Comparison of ENCODE assay signal across 26 cellular contexts in genomic region chr7:38554586-38554985, GRCh38.
"Had no signal": no experiment of that assay in that cellular context is flagged by ENCODE, and none has a peak within 500 bp of the region (broad histone marks: within the 10 kb centered on the region; RNA-seq: fewer than 3 reads in every experiment).

No MANE protein-coding gene starts in this region.

- H3K4me1 ChIP-seq: esophagus squamous epithelium, heart right ventricle, parathyroid adenoma, testis had no signal

- H3K4me3 Mint-ChIP-seq: mesothelial cell of epicardium; naive B cell; natural killer cell treated with Interleukin-12 subunit alpha and Interleukin-12 subunit beta and Interleukin-15 and Interleukin-18, amount 100 ng/mL, for 72 hours; neural crest cell; stimulated activated memory B cell treated with anti-CD40 and anti-IgM and Interleukin-4, amounts not matched to agents 10 μg/mL and 1 μg/mL and 100 μg/mL, for 72 hours; type B pancreatic cell had no signal

- H3K9ac ChIP-seq: parathyroid adenoma had no signal

- H3K4me3 ChIP-seq: coronary artery, esophagus squamous epithelium, heart right ventricle, mucosa of descending colon, testis, tibial artery had no signal

- H3K4me1 Mint-ChIP-seq: mesothelial cell of epicardium; naive B cell; stimulated activated memory B cell treated with anti-CD40 and anti-IgM and Interleukin-4, amounts not matched to agents 10 μg/mL and 1 μg/mL and 100 μg/mL, for 72 hours had no signal

- H3K27ac Mint-ChIP-seq: mesothelial cell of epicardium; naive B cell; natural killer cell treated with Interleukin-12 subunit alpha and Interleukin-12 subunit beta and Interleukin-15 and Interleukin-18, amount 100 ng/mL, for 72 hours; progenitor cell of endocrine pancreas; stimulated activated memory B cell treated with anti-CD40 and anti-IgM and Interleukin-4, amounts not matched to agents 10 μg/mL and 1 μg/mL and 100 μg/mL, for 72 hours; type B pancreatic cell had no signal

- H3K9me3 ChIP-seq: esophagus squamous epithelium, heart right ventricle, mucosa of descending colon, neutrophil, testis, tibial artery had no signal

- H3K36me3 Mint-ChIP-seq: mesothelial cell of epicardium; naive B cell; natural killer cell treated with Interleukin-12 subunit alpha and Interleukin-12 subunit beta and Interleukin-15 and Interleukin-18, amount 100 ng/mL, for 72 hours; stimulated activated memory B cell treated with anti-CD40 and anti-IgM and Interleukin-4, amounts not matched to agents 10 μg/mL and 1 μg/mL and 100 μg/mL, for 72 hours; type B pancreatic cell had no signal

- H3K36me3 ChIP-seq: esophagus squamous epithelium, heart right ventricle, neutrophil, tibial artery had no signal

- H3K79me2 ChIP-seq: parathyroid adenoma had no signal

- H3K27me3 Mint-ChIP-seq: stimulated activated memory B cell treated with anti-CD40 and anti-IgM and Interleukin-4, amounts not matched to agents 10 μg/mL and 1 μg/mL and 100 μg/mL, for 72 hours had no signal

- H3K27ac ChIP-seq: coronary artery, esophagus squamous epithelium, heart right ventricle, neutrophil, parathyroid adenoma, testis, tibial artery had no signal

- H3K9me3 Mint-ChIP-seq: mesothelial cell of epicardium; naive B cell; natural killer cell treated with Interleukin-12 subunit alpha and Interleukin-12 subunit beta and Interleukin-15 and Interleukin-18, amount 100 ng/mL, for 72 hours; neural crest cell; stimulated activated memory B cell treated with anti-CD40 and anti-IgM and Interleukin-4, amounts not matched to agents 10 μg/mL and 1 μg/mL and 100 μg/mL, for 72 hours; type B pancreatic cell had no signal

- H2AFZ ChIP-seq: parathyroid adenoma had no signal

- DNase-seq: dermis blood vessel endothelial cell; effector memory CD4-positive, alpha-beta T cell; esophagus squamous epithelium; foreskin melanocyte; glutamatergic neuron; heart right ventricle; hippocampal formation; kidney glomerular epithelial cell; left colon; mesenchymal stem cell; mucosa of descending colon; naive B cell; stimulated activated CD4-positive, alpha-beta T cell treated with anti-CD3 and anti-CD28 coated beads, Interleukin-4, amount 100 ng/mL, for 4 hours; stimulated activated naive CD8-positive, alpha-beta T cell treated with anti-CD3 and anti-CD28 coated beads, Interleukin-15, Interleukin-2, amounts not matched to agents 100 U/mL and 50 U/mL, for 24 hours; substantia nigra; testis; tibial artery had no signal

- H3K27me3 ChIP-seq: esophagus squamous epithelium, heart right ventricle, testis, tibial artery had no signal
